In the genomic region with DNA sequence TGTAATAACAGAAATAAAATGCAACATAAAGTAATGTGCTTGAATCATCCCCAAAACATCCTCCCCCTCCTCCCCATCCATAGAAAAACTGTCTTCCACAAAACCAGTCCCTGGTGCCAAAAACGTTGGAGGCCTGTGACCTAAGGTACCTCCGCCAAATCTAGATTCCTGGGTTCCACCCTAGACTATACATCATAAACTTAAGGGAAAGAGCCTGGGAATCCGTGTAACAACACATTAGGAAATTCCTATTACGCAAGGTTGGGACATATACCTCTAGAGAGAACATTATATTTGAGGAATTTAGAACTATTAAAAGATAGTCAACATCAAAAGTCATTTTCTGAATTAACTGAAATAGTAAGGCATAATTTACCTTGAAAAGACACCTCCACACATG, we compare ENCODE assay signal across 25 cellular contexts.
"Had no signal": no experiment of that assay in that cellular context is flagged by ENCODE, and none has a peak within 500 bp of the region (broad histone marks: within the 10 kb centered on the region; RNA-seq: fewer than 3 reads in every experiment).

No MANE protein-coding gene starts in this region.

- H3K4me3 ChIP-seq: esophagus squamous epithelium, gastrocnemius medialis, tibial artery had no signal

- H3K4me3 Mint-ChIP-seq: activated CD4-positive, alpha-beta T cell treated with anti-CD3 and anti-CD28 coated beads, Interleukin-2, amount 10 ng/mL, durations not matched to agents 7 days and 5 days; activated CD8-positive, alpha-beta T cell treated with anti-CD3 and anti-CD28 coated beads for 36 hours; activated naive CD8-positive, alpha-beta T cell treated with anti-CD3 and anti-CD28 coated beads, Interleukin-2, amount 50 U/mL, for 24 hours; activated T-helper 1 cell treated with anti-CD3 and anti-CD28 coated beads, Interleukin-12 subunit alpha, Interleukin-12 subunit beta, Interleukin-2, Interleukin-4 antibody, amounts not matched to agents 30 ng/mL and 10 ng/mL and 1 ng/mL, durations not matched to agents 14 hours and 24 hours and 36 hours; brain; effector memory CD8-positive, alpha-beta T cell; nephron progenitor cell; stimulated activated effector memory CD8-positive, alpha-beta T cell treated with anti-CD3 and anti-CD28 coated beads, Interleukin-12 subunit alpha, Interleukin-12 subunit beta, amount 100 ng/mL, for 72 hours; stimulated activated naive CD8-positive, alpha-beta T cell treated with anti-CD3 and anti-CD28 coated beads, Interleukin-15, amount 100 ng/mL, for 72 hours had no signal

- H3K9me3 Mint-ChIP-seq: activated CD4-positive, alpha-beta T cell treated with anti-CD3 and anti-CD28 coated beads, Interleukin-2, amount 10 ng/mL, durations not matched to agents 7 days and 5 days; activated CD8-positive, alpha-beta T cell treated with anti-CD3 and anti-CD28 coated beads for 36 hours; activated naive CD8-positive, alpha-beta T cell treated with anti-CD3 and anti-CD28 coated beads, Interleukin-2, amount 50 U/mL, for 24 hours; activated T-helper 1 cell treated with anti-CD3 and anti-CD28 coated beads, Interleukin-12 subunit alpha, Interleukin-12 subunit beta, Interleukin-2, Interleukin-4 antibody, amounts not matched to agents 30 ng/mL and 10 ng/mL and 1 ng/mL, durations not matched to agents 14 hours and 24 hours and 36 hours; effector memory CD8-positive, alpha-beta T cell; nephron progenitor cell; stimulated activated effector memory CD8-positive, alpha-beta T cell treated with anti-CD3 and anti-CD28 coated beads, Interleukin-12 subunit alpha, Interleukin-12 subunit beta, amount 100 ng/mL, for 72 hours; stimulated activated naive CD8-positive, alpha-beta T cell treated with anti-CD3 and anti-CD28 coated beads, Interleukin-15, amount 100 ng/mL, for 72 hours had no signal

- H3K27me3 ChIP-seq: esophagus squamous epithelium, gastrocnemius medialis, tibial artery had no signal

- H3K27me3 Mint-ChIP-seq: activated CD4-positive, alpha-beta T cell treated with anti-CD3 and anti-CD28 coated beads, Interleukin-2, amount 10 ng/mL, durations not matched to agents 7 days and 5 days; activated CD8-positive, alpha-beta T cell treated with anti-CD3 and anti-CD28 coated beads for 36 hours; activated naive CD8-positive, alpha-beta T cell treated with anti-CD3 and anti-CD28 coated beads, Interleukin-2, amount 50 U/mL, for 24 hours; brain; effector memory CD8-positive, alpha-beta T cell; stimulated activated naive CD8-positive, alpha-beta T cell treated with anti-CD3 and anti-CD28 coated beads, Interleukin-15, amount 100 ng/mL, for 72 hours had no signal

- H3K36me3 ChIP-seq: gastrocnemius medialis, tibial artery had no signal

- H3K27ac Mint-ChIP-seq: activated CD4-positive, alpha-beta T cell treated with anti-CD3 and anti-CD28 coated beads, Interleukin-2, amount 10 ng/mL, durations not matched to agents 7 days and 5 days; activated CD8-positive, alpha-beta T cell treated with anti-CD3 and anti-CD28 coated beads for 36 hours; activated naive CD8-positive, alpha-beta T cell treated with anti-CD3 and anti-CD28 coated beads, Interleukin-2, amount 50 U/mL, for 24 hours; activated T-helper 1 cell treated with anti-CD3 and anti-CD28 coated beads, Interleukin-12 subunit alpha, Interleukin-12 subunit beta, Interleukin-2, Interleukin-4 antibody, amounts not matched to agents 30 ng/mL and 10 ng/mL and 1 ng/mL, durations not matched to agents 14 hours and 24 hours and 36 hours; brain; effector memory CD8-positive, alpha-beta T cell; nephron progenitor cell; stimulated activated effector memory CD8-positive, alpha-beta T cell treated with anti-CD3 and anti-CD28 coated beads, Interleukin-12 subunit alpha, Interleukin-12 subunit beta, amount 100 ng/mL, for 72 hours; stimulated activated naive CD8-positive, alpha-beta T cell treated with anti-CD3 and anti-CD28 coated beads, Interleukin-15, amount 100 ng/mL, for 72 hours had no signal

- H3K9me3 ChIP-seq: esophagus squamous epithelium, gastrocnemius medialis, tibial artery had no signal

- H3K27ac ChIP-seq: esophagus squamous epithelium, gastrocnemius medialis, parathyroid adenoma, tibial artery, VCaP had no signal

- ATAC-seq: activated CD4-positive, CD25-positive, alpha-beta regulatory T cell treated with anti-CD3 and anti-CD28 coated beads, Interleukin-2, amount 50 U/mL, for 24 hours; activated CD8-positive, alpha-beta T cell treated with anti-CD3 and anti-CD28 coated beads for 36 hours; activated naive CD8-positive, alpha-beta T cell treated with anti-CD3 and anti-CD28 coated beads, Interleukin-2, amount 50 U/mL, for 24 hours; effector memory CD8-positive, alpha-beta T cell; gastrocnemius medialis; left ventricle myocardium superior; right cardiac atrium; stimulated activated effector memory CD8-positive, alpha-beta T cell treated with anti-CD3 and anti-CD28 coated beads, Interleukin-12 subunit alpha, Interleukin-12 subunit beta, amount 100 ng/mL, for 72 hours; stimulated activated naive CD8-positive, alpha-beta T cell treated with anti-CD3 and anti-CD28 coated beads, Interleukin-15, amount 100 ng/mL, for 72 hours had no signal

- H3K9ac ChIP-seq: parathyroid adenoma had no signal

- H2AFZ ChIP-seq: parathyroid adenoma had no signal

- DNase-seq: activated CD4-positive, alpha-beta T cell treated with anti-CD3 and anti-CD28 coated beads, Interleukin-2, amount 10 ng/mL, durations not matched to agents 7 days and 5 days; activated CD8-positive, alpha-beta T cell treated with anti-CD3 and anti-CD28 coated beads for 36 hours; activated gamma-delta T cell; activated naive CD4-positive, alpha-beta T cell treated with anti-CD3 and anti-CD28 coated beads, Interleukin-2, amount 50 U/mL, for 16 hours; activated naive CD8-positive, alpha-beta T cell treated with anti-CD3 and anti-CD28 coated beads, Interleukin-2, amount 50 U/mL, for 24 hours; aorta; caudate nucleus; effector memory CD8-positive, alpha-beta T cell; esophagus squamous epithelium; gastrocnemius medialis; head of caudate nucleus; hypothalamus; left ventricle myocardium superior; nephron progenitor cell; right cardiac atrium; small intestine; stimulated activated CD4-positive, alpha-beta T cell treated with anti-CD3 and anti-CD28 coated beads, Interleukin-2, amount 100 ng/mL, for 24 hours; stimulated activated naive CD8-positive, alpha-beta T cell treated with anti-CD3 and anti-CD28 coated beads, Interleukin-15, amount 100 ng/mL, for 72 hours; tibial artery had no signal

- H3K4me1 Mint-ChIP-seq: nephron progenitor cell had no signal
